21 cellular contexts compared by ENCODE assay signal in the genomic region with DNA sequence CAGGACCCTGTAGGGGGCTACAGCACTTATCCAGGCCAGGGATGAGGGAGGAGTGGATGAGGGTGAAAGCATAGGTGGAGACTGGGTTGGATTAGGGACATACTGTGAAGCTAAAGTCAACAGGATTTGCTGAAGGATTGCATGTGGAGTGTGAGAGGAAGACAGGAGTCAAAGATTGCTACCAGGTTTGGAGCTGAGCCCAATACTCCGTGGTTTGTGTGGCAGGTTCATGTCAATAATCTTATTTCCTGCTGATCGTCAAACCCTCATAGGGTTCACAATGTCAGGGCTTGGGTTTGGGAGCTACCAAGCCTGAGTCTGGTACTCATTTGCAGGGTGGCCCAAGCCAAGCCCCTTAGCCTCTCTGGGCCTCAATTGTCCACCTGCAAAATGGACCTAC.
"Had no signal": no experiment of that assay in that cellular context is flagged by ENCODE, and none has a peak within 500 bp of the region (broad histone marks: within the 10 kb centered on the region; RNA-seq: fewer than 3 reads in every experiment).

No MANE protein-coding gene starts in this region.

- DNase-seq: activated B cell treated with CpG ODN at 0.5 μM for 24 hours; activated CD4-positive, alpha-beta T cell treated with anti-CD3 and anti-CD28 coated beads for 4 hours; activated CD4-positive, alpha-beta T cell treated with anti-CD3 and anti-CD28 coated beads, Interleukin-2, amount 50 U/mL, for 48 hours; activated CD8-positive, alpha-beta memory T cell treated with anti-CD3 and anti-CD28 coated beads, Interleukin-2, amount 50 U/mL, for 48 hours; activated effector memory CD4-positive, alpha-beta T cell treated with Interleukin-2 at 50 U/mL for 16 hours; activated naive CD4-positive, alpha-beta T cell treated with anti-CD3 and anti-CD28 coated beads for 36 hours; activated T-cell treated with anti-CD3 and anti-CD28 coated beads, Interleukin-2, amount 50 U/mL, for 72 hours; effector CD8-positive, alpha-beta T cell; foreskin melanocyte; kidney; left lung; natural killer cell; spleen; stimulated activated CD4-positive, alpha-beta T cell treated with anti-CD3 and anti-CD28 coated beads, Interleukin-4, amount 100 ng/mL, for 1 hour; stimulated activated naive CD8-positive, alpha-beta T cell treated with anti-CD3 and anti-CD28 coated beads, Interleukin-15, Interleukin-2, amounts not matched to agents 100 U/mL and 50 U/mL, for 24 hours; T-helper 9 cell had no signal

- H3K36me3 Mint-ChIP-seq: natural killer cell had no signal

- FAIRE-seq: kidney had no signal

- ATAC-seq: activated T-cell treated with anti-CD3 and anti-CD28 coated beads, Interleukin-2, amount 50 U/mL, for 72 hours; esophagus mucosa; left lung; natural killer cell; stimulated activated naive CD8-positive, alpha-beta T cell treated with anti-CD3 and anti-CD28 coated beads, Interleukin-15, Interleukin-2, amounts not matched to agents 100 U/mL and 50 U/mL, for 24 hours had no signal

- H3K4me3 Mint-ChIP-seq: activated B cell treated with CpG ODN at 0.5 μM for 24 hours; activated naive CD4-positive, alpha-beta T cell treated with anti-CD3 and anti-CD28 coated beads for 36 hours; activated T-cell treated with anti-CD3 and anti-CD28 coated beads, Interleukin-2, amount 50 U/mL, for 72 hours; dendritic cell treated with granulocyte-macrophage colony-stimulating factor and Interleukin-4, amounts not matched to agents 40 ng/mL and 50 ng/mL, for 4 days; natural killer cell had no signal

- H3K4me1 ChIP-seq: spleen had no signal

- H3K36me3 ChIP-seq: cardiac muscle cell, left lung, spleen had no signal

- H3K27ac ChIP-seq: cardiac muscle cell, left lung, spleen had no signal

- H3K27me3 ChIP-seq: cardiac muscle cell, left lung, spleen had no signal

- H3K27ac Mint-ChIP-seq: activated B cell treated with CpG ODN at 0.5 μM for 24 hours; activated naive CD4-positive, alpha-beta T cell treated with anti-CD3 and anti-CD28 coated beads for 36 hours; activated T-cell treated with anti-CD3 and anti-CD28 coated beads, Interleukin-2, amount 50 U/mL, for 72 hours; dendritic cell treated with granulocyte-macrophage colony-stimulating factor and Interleukin-4, amounts not matched to agents 40 ng/mL and 50 ng/mL, for 4 days; natural killer cell; progenitor cell of endocrine pancreas had no signal

- H3K4me3 ChIP-seq: cardiac muscle cell, left lung, lung, spleen had no signal

- H3K9me3 Mint-ChIP-seq: dendritic cell treated with granulocyte-macrophage colony-stimulating factor and Interleukin-4, amounts not matched to agents 40 ng/mL and 50 ng/mL, for 4 days; natural killer cell had no signal

- H3K4me1 Mint-ChIP-seq: activated B cell treated with CpG ODN at 0.5 μM for 24 hours had no signal
